Comparison of ENCODE assay signal across 1 cellular context in the genomic region with DNA sequence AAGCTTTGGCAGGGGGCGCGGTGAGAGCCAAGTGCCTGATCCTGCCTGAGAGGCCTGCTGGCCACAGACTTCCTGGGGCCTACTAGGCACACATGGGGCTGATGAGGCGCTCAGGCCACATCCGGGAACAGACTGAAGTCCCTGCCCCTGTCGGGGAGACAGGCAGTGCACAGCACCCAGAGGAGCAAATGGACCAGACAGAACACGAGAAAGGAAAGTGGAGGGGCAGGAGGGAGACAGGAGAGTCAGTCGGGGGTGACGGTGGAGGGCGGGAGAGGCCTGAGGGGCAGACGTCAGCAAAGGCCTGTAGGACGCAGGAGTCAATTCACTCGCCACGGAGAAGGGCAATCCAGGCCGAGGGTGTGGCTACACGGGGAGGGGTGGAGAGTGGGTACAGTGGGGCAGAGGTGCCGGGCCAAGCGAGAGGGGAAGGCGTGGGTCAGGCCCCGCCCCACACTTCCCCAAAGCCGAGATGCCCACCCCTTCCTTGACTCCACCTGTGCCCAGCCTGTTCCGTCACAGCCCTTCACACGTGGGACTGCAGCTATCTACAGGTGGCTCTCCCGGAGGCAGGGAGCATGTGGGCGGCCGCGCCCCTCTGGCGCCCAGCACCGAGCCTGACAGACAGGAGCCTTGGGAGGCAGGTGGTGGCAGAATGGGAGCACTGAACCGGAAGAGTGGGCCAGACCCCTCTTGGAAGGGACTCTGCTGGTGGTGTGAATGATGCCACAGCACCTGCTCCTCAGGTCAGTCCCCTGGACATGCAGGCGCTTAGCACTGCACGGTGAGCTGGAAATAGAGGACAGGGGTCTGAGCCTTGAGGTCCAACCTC.
TF ChIP-seq lines count a peak whose summit lies in the region.

No MANE protein-coding gene starts in this region.

TF ChIP-seq in SK-N-SH, 30 proteins besides CTCF, POLR2A, EP300 and RAD21 (continued from another document):
- TF ChIP-seq USF2 (IDR thresholded peaks at IDR 0.05; ENCODE audit: borderline replicate concordance, low read depth, low read length) (no peak), POLR2AphosphoS5 (IDR thresholded peaks at IDR 0.05; ENCODE audit: low read depth, low read length) (peak; percentile 9; the same call in 1 of the 2 replicates), ZBTB33 (IDR thresholded peaks at IDR 0.05; ENCODE audit: borderline replicate concordance, low read depth) (no peak), MXI1 (IDR thresholded peaks at IDR 0.05; ENCODE audit: low read depth, low read length) (no peak), MEF2A (IDR thresholded peaks at IDR 0.05; ENCODE audit: borderline replicate concordance, low read depth) (no peak), ELF1 (IDR thresholded peaks at IDR 0.05) (no peak)
TF ChIP-seq in SK-N-SH: peak in this region for 1.
